16 cellular contexts compared by ENCODE assay signal in genomic region chr6:150177260-150178246, GRCh38. TPM values are rescaled to one million over a fixed set of nuclear protein-coding genes. Genes with fewer than 3 reads are reported as not detected.
DNase-seq lines count a peak whose midpoint lies in the region; ATAC-seq and TF ChIP-seq lines count a peak whose summit lies in the region.
"Had no signal": no experiment of that assay in that cellular context is flagged by ENCODE, and none has a peak within 500 bp of the region (broad histone marks: within the 10 kb centered on the region; RNA-seq: fewer than 3 reads in every experiment).

No MANE protein-coding gene starts in this region.

- WGBS in esophagus, 2 donors, result 80 to 89% methylated on average over 20 of the region's 20 CpGs

- H3K27me3 Mint-ChIP-seq in activated naive CD8-positive, alpha-beta T cell treated with anti-CD3 and anti-CD28 coated beads for 36 hours, result no peaks in the 10 kb centered on the region

- H3K36me3 ChIP-seq in esophagus (ENCODE audit: control insufficient read depth in 2 of 2, insufficient read depth in 2 of 2, low read length in 1 of 2) (no peaks in the 10 kb centered on the region), mucosa of descending colon (ENCODE audit: low read depth) (no peaks in the 10 kb centered on the region)
- H3K36me3 ChIP-seq: tibial nerve had no signal

- ATAC-seq in mucosa of descending colon (peak; percentile 75), HG02623 (IDR thresholded peaks at IDR 0.05; ENCODE audit: unreplicated experiment) (no peak)
- ATAC-seq: foreskin keratinocyte, sciatic nerve, T-helper 17 cell had no signal

- H3K27ac ChIP-seq in esophagus (ENCODE audit: low read depth in 2 of 2, low read length in 1 of 2), result peak overlapping the region; percentile 5 to 54
- H3K27ac ChIP-seq: foreskin keratinocyte, tibial nerve had no signal

- DNase-seq in AG08395 (ENCODE audit: low spot score), result peak; percentile 47
- DNase-seq in HuH-7 (ENCODE audit: low spot score), result peak; percentile 81
- DNase-seq in mucosa of descending colon, result peak in 1 of 3 donors; percentile 61
- DNase-seq in activated T-cell treated with anti-CD3 and anti-CD28 coated beads for 4 hours, result no peak
- DNase-seq in activated naive CD8-positive, alpha-beta T cell treated with anti-CD3 and anti-CD28 coated beads for 36 hours, result no peak
- DNase-seq in hippocampal formation (lab: John Stamatoyannopoulos, UW), result no peak
- DNase-seq: activated CD4-positive, alpha-beta T cell treated with anti-CD3 and anti-CD28 coated beads, Interleukin-2, amount 50 U/mL, for 48 hours; activated naive CD4-positive, alpha-beta T cell; dermis blood vessel endothelial cell; foreskin keratinocyte; midbrain; T-helper 17 cell had no signal

- no peak overlapping the region for H3K4me3 Mint-ChIP-seq in activated naive CD8-positive, alpha-beta T cell treated with anti-CD3 and anti-CD28 coated beads for 36 hours
- H3K4me3 Mint-ChIP-seq: T-helper 17 cell had no signal

- H3K4me3 ChIP-seq in esophagus (ENCODE audit: low read depth in 1 of 2, low read length in 2 of 2) (no peak overlapping the region), mucosa of descending colon (no peak overlapping the region)
- H3K4me3 ChIP-seq: tibial nerve had no signal

- TF ChIP-seq CTCF in mucosa of descending colon (IDR thresholded peaks at IDR 0.05), result no peak

- no peaks in the 10 kb centered on the region for H3K27me3 ChIP-seq in esophagus (ENCODE audit: control insufficient read depth in 1 of 2, insufficient read depth in 2 of 2, low read length in 2 of 2)
- H3K27me3 ChIP-seq: foreskin keratinocyte, tibial nerve had no signal

- H3K27ac Mint-ChIP-seq in activated naive CD8-positive, alpha-beta T cell treated with anti-CD3 and anti-CD28 coated beads for 36 hours, result no peak overlapping the region
- H3K27ac Mint-ChIP-seq: T-helper 17 cell had no signal

- no peaks in the 10 kb centered on the region for H3K36me3 Mint-ChIP-seq in activated naive CD8-positive, alpha-beta T cell treated with anti-CD3 and anti-CD28 coated beads for 36 hours

- peaks cover 0 to 5% of the 10 kb centered on the region in 2 donors for H3K4me1 ChIP-seq in esophagus (ENCODE audit: control insufficient read depth in 2 of 2, insufficient read depth in 2 of 2, low read length in 1 of 2)
- H3K4me1 ChIP-seq in mucosa of descending colon (ENCODE audit: low read depth), result peaks cover 23% of the 10 kb centered on the region
- H3K4me1 ChIP-seq: foreskin keratinocyte, tibial nerve had no signal

- intact Hi-C loops in mucosa of descending colon (cut with DNase I, micrococcal nuclease), result no loop called here

- H3K4me1 Mint-ChIP-seq in activated naive CD8-positive, alpha-beta T cell treated with anti-CD3 and anti-CD28 coated beads for 36 hours, result peaks cover 3% of the 10 kb centered on the region

- no peaks in the 10 kb centered on the region for H3K9me3 Mint-ChIP-seq in activated naive CD8-positive, alpha-beta T cell treated with anti-CD3 and anti-CD28 coated beads for 36 hours

- H3K9me3 ChIP-seq in esophagus (ENCODE audit: control insufficient read depth in 2 of 2, insufficient read depth in 1 of 2, low read depth in 1 of 2, low read length in 1 of 2) (no peaks in the 10 kb centered on the region), mucosa of descending colon (no peaks in the 10 kb centered on the region)
- H3K9me3 ChIP-seq: tibial nerve had no signal

RNA-seq across cellular contexts. Expression of gene PPP1R14C, which starts 34.7 kb away (rescaled TPM):
- polyA plus RNA-seq in esophagus, result 10 to 100 TPM in 1 of 2 donors, 1 to 10 TPM in 1; 7.8 to 12.4 TPM
- 10 to 100 TPM; 11.1 to 33.5 (median 25.2) TPM for total RNA-seq in mucosa of descending colon
- total RNA-seq in activated naive CD8-positive, alpha-beta T cell treated with anti-CD3 and anti-CD28 coated beads for 36 hours, result under 1 TPM; 0.33 to 0.44 TPM
- total RNA-seq: dermis blood vessel endothelial cell, T-helper 17 cell had no signal

Comparison
In these comparisons a context has a peak if more than half of its experiments do, and no peak if none do; other contexts are left out.
1. DNase-seq: peak in AG08395 (single experiment) and HuH-7 (single experiment); none in activated T-cell treated with anti-CD3 and anti-CD28 coated beads for 4 hours (single experiment), activated naive CD8-positive, alpha-beta T cell treated with anti-CD3 and anti-CD28 coated beads for 36 hours (single experiment) and hippocampal formation (0 of 2).
2. RNA of gene PPP1R14C, which starts 34.7 kb away (total RNA-seq): 11.1 to 33.5 TPM in mucosa of descending colon; 0.33 to 0.44 TPM in activated naive CD8-positive, alpha-beta T cell treated with anti-CD3 and anti-CD28 coated beads for 36 hours; every median in the first group is over 4 times any median in the second.